In genomic region chr11:115471367-115471766, GRCh38 we compare ENCODE assay signal across 15 cellular contexts. TPM values are rescaled to one million over a fixed set of nuclear protein-coding genes. Genes with fewer than 3 reads are reported as not detected.
DNase-seq lines count a peak whose midpoint lies in the region; ATAC-seq and TF ChIP-seq lines count a peak whose summit lies in the region.
"Had no signal": no experiment of that assay in that cellular context is flagged by ENCODE, and none has a peak within 500 bp of the region (broad histone marks: within the 10 kb centered on the region; RNA-seq: fewer than 3 reads in every experiment).

No MANE protein-coding gene starts in this region.

- no peak for TF ChIP-seq RAD21 in IMR-90 (IDR thresholded peaks at IDR 0.05; ENCODE audit: low read length)

- POLR2A ChIA-PET in IMR-90 (lab: Charles Lee; ENCODE audit: unreplicated experiment) = no interaction called here
- POLR2A ChIA-PET in CD8-positive, alpha-beta T cell (lab: Charles Lee) = no interaction called here

- no peaks in the 10 kb centered on the region for H3K4me1 Mint-ChIP-seq in CD8-positive, alpha-beta T cell (ENCODE audit: low read depth)

- CTCF ChIA-PET in IMR-90 (lab: Yijun Ruan, JAX) = no interaction called here
- CTCF ChIA-PET in CD8-positive, alpha-beta T cell (lab: Charles Lee) = no interaction called here

- intact Hi-C loops in IMR-90 (cut with micrococcal nuclease) = no loop called here
- intact Hi-C loops in left colon (cut with DNase I, micrococcal nuclease) = no loop called here
- intact Hi-C loops in ovary (cut with DNase I) = no loop called here
- intact Hi-C loops in CD8-positive, alpha-beta T cell (cut with DNase I, micrococcal nuclease) = no loop called here

- no peaks in the 10 kb centered on the region; a peak in 1 of 4 replicates for H3K79me1 ChIP-seq in IMR-90 (ENCODE audit: low read depth in 1 of 2, low read length in 2 of 2)

- dilution Hi-C loops in IMR-90 (cut with HindIII; ENCODE audit: low sequenced_read_pairs, unreplicated experiment) = no loop called here

- no peak overlapping the region for H3K27ac Mint-ChIP-seq in CD8-positive, alpha-beta T cell
- H3K27ac Mint-ChIP-seq: B cell had no signal

- no peak overlapping the region for H4K5ac ChIP-seq in IMR-90 (ENCODE audit: low read depth, low read length)

- H3K23ac ChIP-seq in IMR-90 (ENCODE audit: low read depth, low read length) = no peak overlapping the region

- peaks cover 6% of the 10 kb centered on the region for H3K9me3 Mint-ChIP-seq in CD8-positive, alpha-beta T cell

- no peaks in the 10 kb centered on the region for H3K36me3 Mint-ChIP-seq in CD8-positive, alpha-beta T cell

- H2BK20ac ChIP-seq in IMR-90 (ENCODE audit: low read depth, low read length) = no peak overlapping the region

- H2BK5ac ChIP-seq in IMR-90 (ENCODE audit: low read depth, low read length, poor library complexity, severe bottlenecking) = no peak overlapping the region

- no peak overlapping the region for H3K56ac ChIP-seq in IMR-90 (ENCODE audit: extremely low read depth, insufficient read depth, low read length)

- no peak overlapping the region for H2AFZ ChIP-seq in IMR-90 (replicated peaks; ENCODE audit: low read length, poor library complexity)

- in situ Hi-C loops in IMR-90 (cut with MboI; ENCODE audit: low sequenced_read_pairs) = no loop called here

- H3K9me3 ChIP-seq in IMR-90 (ENCODE audit: control insufficient read depth, insufficient read depth, low read length) = no peaks in the 10 kb centered on the region
- H3K9me3 ChIP-seq in ovary = no peaks in the 10 kb centered on the region
- no peaks in the 10 kb centered on the region for H3K9me3 ChIP-seq in CD8-positive, alpha-beta T cell (ENCODE audit: low read length)
- H3K9me3 ChIP-seq: gastroesophageal sphincter had no signal

- no peak overlapping the region for H3K4ac ChIP-seq in IMR-90 (ENCODE audit: low read depth, low read length)

- no peak overlapping the region for H3K4me3 Mint-ChIP-seq in CD8-positive, alpha-beta T cell
- H3K4me3 Mint-ChIP-seq: B cell had no signal

- H3K27ac ChIP-seq in IMR-90 (ENCODE audit: insufficient read depth, low read length) (no peak overlapping the region), ovary (no peak overlapping the region)
- H3K27ac ChIP-seq in CD8-positive, alpha-beta T cell (ENCODE audit: low read depth, low read length) = no peak overlapping the region
- H3K27ac ChIP-seq: gastroesophageal sphincter had no signal

- no peak for TF ChIP-seq CTCF in IMR-90 (conservative IDR thresholded peaks at IDR 0.05; ENCODE audit: low read depth, low read length)
- no peak for TF ChIP-seq CTCF in ovary (IDR thresholded peaks at IDR 0.05)
- TF ChIP-seq CTCF in CD8-positive, alpha-beta T cell (IDR thresholded peaks at IDR 0.05) = no peak

- H3K4me2 ChIP-seq in IMR-90 (ENCODE audit: low read depth, low read length) = no peak overlapping the region

- H2BK120ac ChIP-seq in IMR-90 (ENCODE audit: low read depth, low read length) = no peak overlapping the region

- no peaks in the 10 kb centered on the region for H4K20me1 ChIP-seq in IMR-90 (ENCODE audit: insufficient read depth, low read length)

- no peak for TF ChIP-seq EP300 in ovary (IDR thresholded peaks at IDR 0.05)

- no peaks in the 10 kb centered on the region for H3K36me3 ChIP-seq in IMR-90 (ENCODE audit: control insufficient read depth, insufficient read depth, low read length)
- no peaks in the 10 kb centered on the region for H3K36me3 ChIP-seq in ovary
- H3K36me3 ChIP-seq in CD8-positive, alpha-beta T cell (ENCODE audit: insufficient read depth, low read length) = no peaks in the 10 kb centered on the region
- H3K36me3 ChIP-seq: gastroesophageal sphincter had no signal

- ATAC-seq in GM21390 (IDR thresholded peaks at IDR 0.05; ENCODE audit: unreplicated experiment) (peak; percentile 75), IMR-90 (ENCODE audit: low read depth) (peak; percentile 40; the same call in 1 of the 2 replicates), left colon (no peak)
- ATAC-seq in CD8-positive, alpha-beta T cell = no peak
- ATAC-seq: gastroesophageal sphincter had no signal

- no TSS peak for BruUV-seq in IMR-90 (replicated peaks; lab: Mats Ljungman, UMichigan)

- H3K27me3 ChIP-seq in IMR-90 (ENCODE audit: control insufficient read depth, insufficient read depth, low read length) (no peaks in the 10 kb centered on the region), ovary (no peaks in the 10 kb centered on the region)
- H3K27me3 ChIP-seq in CD8-positive, alpha-beta T cell (ENCODE audit: insufficient read depth, low read length) = no peaks in the 10 kb centered on the region
- H3K27me3 ChIP-seq: gastroesophageal sphincter had no signal

- H4K91ac ChIP-seq in IMR-90 (ENCODE audit: insufficient read depth, low read depth, low read length) = no peak overlapping the region

- H3K27me3 Mint-ChIP-seq in CD8-positive, alpha-beta T cell (ENCODE audit: low read depth) = peaks cover 4% of the 10 kb centered on the region

- H3K14ac ChIP-seq in IMR-90 (replicated peaks; ENCODE audit: low read depth, low read length) = no peak overlapping the region

- no peak overlapping the region for H2BK15ac ChIP-seq in IMR-90 (ENCODE audit: low read depth, low read length)

- no peak overlapping the region for H3K18ac ChIP-seq in IMR-90 (ENCODE audit: low read depth, low read length)

- peak; percentile 34 for DNase-seq in Daoy (ENCODE audit: low read depth)
- peak; percentile 28 for DNase-seq in IMR-90
- peak; percentile 17 for DNase-seq in glomerular visceral epithelial cell (ENCODE audit: extremely low spot score)
- DNase-seq in left colon = no peak
- no peak for DNase-seq in ovary
- DNase-seq in NCI-H2107 treated with DMSO at 0.1 percent for 48 hours (lab: John Stamatoyannopoulos, UW; ENCODE audit: unreplicated experiment) = no peak
- DNase-seq in CD8-positive, alpha-beta T cell = no peak
- DNase-seq: activated CD4-positive, alpha-beta T cell treated with anti-CD3 and anti-CD28 coated beads for 1 hour; activated naive CD4-positive, alpha-beta T cell treated with anti-CD3 and anti-CD28 coated beads, Interleukin-2, amount 50 U/mL, for 16 hours; mesendoderm; SHP77 treated with DMSO at 0.1 percent for 48 hours; trophoblast cell had no signal

- no peaks in the 10 kb centered on the region for H3K9me1 ChIP-seq in IMR-90 (ENCODE audit: insufficient read depth, low read length)

- H4K8ac ChIP-seq in IMR-90 (ENCODE audit: low read depth in 2 of 2, low read length in 2 of 2) = no peak overlapping the region

- H2AK5ac ChIP-seq in IMR-90 (ENCODE audit: low read depth, low read length) = no peak overlapping the region

- H3K4me1 ChIP-seq in IMR-90 (ENCODE audit: control insufficient read depth, insufficient read depth, low read length) (no peaks in the 10 kb centered on the region), ovary (ENCODE audit: insufficient read depth) (no peaks in the 10 kb centered on the region)
- H3K4me1 ChIP-seq in CD8-positive, alpha-beta T cell (ENCODE audit: insufficient read depth, low read length) = no peaks in the 10 kb centered on the region

- H3K9ac ChIP-seq in IMR-90 (ENCODE audit: low read depth, low read length) = no peak overlapping the region

- H2AK9ac ChIP-seq in IMR-90 (replicated peaks; ENCODE audit: low read depth, low read length, poor library complexity) = no peak overlapping the region

- no peak for TF ChIP-seq POLR2A in IMR-90 (IDR thresholded peaks at IDR 0.05; ENCODE audit: low read depth, low read length)
- TF ChIP-seq POLR2A in ovary (IDR thresholded peaks at IDR 0.05) = no peak

- 90% methylated on average over 2 of the region's 3 CpGs; no CpG with 5 or more reads in 1 of the 2 experiments for WGBS in IMR-90 (ENCODE audit: extremely low coverage in 2 of 2, insufficient read length in 1 of 2), 2 experiments
- 75 to 84% (median 83%) methylated on average over 3 of the region's 3 CpGs for WGBS in ovary, 3 donors

- H3K4me3 ChIP-seq in IMR-90 (ENCODE audit: insufficient read depth, low read depth, low read length) = no peak overlapping the region
- no peak overlapping the region for H3K4me3 ChIP-seq in ovary
- H3K4me3 ChIP-seq in CD8-positive, alpha-beta T cell (ENCODE audit: low read depth, low read length) = no peak overlapping the region
- H3K4me3 ChIP-seq: gastroesophageal sphincter had no signal

TF ChIP-seq in IMR-90, 13 proteins besides CTCF, POLR2A, EP300 and RAD21 (continues in another document):
- TF ChIP-seq, protein P1, sequence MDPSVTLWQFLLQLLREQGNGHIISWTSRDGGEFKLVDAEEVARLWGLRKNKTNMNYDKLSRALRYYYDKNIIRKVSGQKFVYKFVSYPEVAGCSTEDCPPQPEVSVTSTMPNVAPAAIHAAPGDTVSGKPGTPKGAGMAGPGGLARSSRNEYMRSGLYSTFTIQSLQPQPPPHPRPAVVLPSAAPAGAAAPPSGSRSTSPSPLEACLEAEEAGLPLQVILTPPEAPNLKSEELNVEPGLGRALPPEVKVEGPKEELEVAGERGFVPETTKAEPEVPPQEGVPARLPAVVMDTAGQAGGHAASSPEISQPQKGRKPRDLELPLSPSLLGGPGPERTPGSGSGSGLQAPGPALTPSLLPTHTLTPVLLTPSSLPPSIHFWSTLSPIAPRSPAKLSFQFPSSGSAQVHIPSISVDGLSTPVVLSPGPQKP (IDR thresholded peaks at IDR 0.05; ENCODE audit: borderline replicate concordance, low read depth, low read length) = no peak
- no peak for TF ChIP-seq FOS (IDR thresholded peaks at IDR 0.05; ENCODE audit: low read depth, low read length)
- TF ChIP-seq NFE2L2 (IDR thresholded peaks at IDR 0.05; ENCODE audit: low read depth, low read length) = no peak
- no peak for TF ChIP-seq MAZ (IDR thresholded peaks at IDR 0.05; ENCODE audit: borderline replicate concordance, low read depth, low read length)
- TF ChIP-seq RCOR1 (IDR thresholded peaks at IDR 0.05; ENCODE audit: insufficient replicate concordance, low read length) = no peak
- TF ChIP-seq BHLHE40 (IDR thresholded peaks at IDR 0.05; ENCODE audit: low read depth, low read length) = no peak
- TF ChIP-seq MXI1 (IDR thresholded peaks at IDR 0.05; ENCODE audit: borderline replicate concordance, low read depth, low read length) = no peak
- TF ChIP-seq USF2 (IDR thresholded peaks at IDR 0.05; ENCODE audit: low read depth, low read length) = no peak

RNA-seq across cellular contexts. Expression of gene CADM1, which starts 32.8 kb away (rescaled TPM):
- 91.4 and 101 TPM in 2 replicates for total RNA-seq in Daoy (2014; rRNA removed; shearing (Covaris generic))
- total RNA-seq in IMR-90 (2012; rRNA removed) (62.2 and 77.1 TPM in 2 replicates), left colon (1 to 10 TPM; 3.8 to 5.8 TPM), ovary (10 to 100 TPM; 13.0 to 61.2 (median 17.2) TPM)
- polyA plus RNA-seq in IMR-90 (2012; rRNA removed) (27.8 and 28.8 TPM in 2 replicates), ovary (10 to 100 TPM in 1 of 2 donors, 1 to 10 TPM in 1; 6.6 to 35.3 TPM)
- 10.1 and 18.8 TPM in 2 replicates for polyA plus RNA-seq in IMR-90 (2012; cell fraction: cytosol; rRNA removed)
- polyA plus RNA-seq in IMR-90 (2012; cell fraction: nucleus; rRNA removed; ENCODE audit: low replicate concordance) = 9.6 and 30.1 TPM in 2 replicates
- under 1 TPM; 0.69 to 0.92 TPM for total RNA-seq in CD8-positive, alpha-beta T cell

Comparison
In these comparisons a context has a peak if more than half of its experiments do, and no peak if none do; other contexts are left out.
1. DNase-seq: peak in Daoy (single experiment), IMR-90 (single experiment) and glomerular visceral epithelial cell (single experiment); none in left colon (0 of 2), ovary (0 of 5), NCI-H2107 treated with DMSO at 0.1 percent for 48 hours (single experiment) and CD8-positive, alpha-beta T cell (0 of 7).
2. ATAC-seq: peak in GM21390 (single experiment) and IMR-90 (single experiment); none in left colon (single experiment) and CD8-positive, alpha-beta T cell (single experiment).